Comparison of ENCODE assay signal across 8 cellular contexts in the genomic region with DNA sequence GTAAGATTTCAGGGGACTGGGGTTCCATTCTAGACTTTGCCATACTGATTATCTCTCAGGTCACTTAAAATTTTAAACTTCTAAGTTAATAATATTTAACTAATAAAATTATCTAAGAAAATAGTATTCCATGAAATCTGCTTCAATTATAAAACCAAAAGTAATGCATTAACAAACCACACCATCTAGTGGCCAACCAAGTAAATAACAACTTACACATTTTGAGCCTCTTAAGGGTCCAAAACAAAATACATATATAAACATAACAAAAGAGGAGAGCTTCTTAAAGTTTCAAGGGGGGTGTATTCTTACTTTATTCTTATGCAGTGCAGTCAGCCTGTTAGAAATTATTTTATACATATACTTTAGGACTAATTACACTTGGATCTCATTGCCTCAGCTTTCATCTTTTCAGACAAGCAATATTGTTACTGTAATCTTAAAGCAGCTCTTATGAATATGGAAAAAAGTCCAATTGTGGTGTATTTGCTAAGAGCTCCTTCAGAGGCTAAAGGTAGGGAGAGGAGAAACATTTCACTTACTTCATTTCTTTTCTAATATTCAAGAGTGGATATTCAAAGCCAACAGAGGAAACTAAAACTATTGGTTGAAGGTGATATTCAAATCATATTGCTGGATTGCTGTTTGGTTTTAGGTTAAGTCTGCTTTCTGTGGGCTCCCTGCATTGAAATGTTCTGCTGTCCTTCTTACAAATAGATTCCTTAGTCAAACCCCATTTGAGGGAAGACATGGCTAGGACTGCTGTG.
A peak's percentile ranks its signal among the peaks of the same experiment; 100 is the strongest.
DNase-seq lines count a peak whose midpoint lies in the region; ATAC-seq, FAIRE-seq and TF ChIP-seq lines count a peak whose summit lies in the region.

No MANE protein-coding gene starts in this region.

- no peak overlapping the region for H3K9ac ChIP-seq in endothelial cell of umbilical vein (replicated peaks; ENCODE audit: extremely low read depth, insufficient read depth, low read length)

- dilution Hi-C loops in endothelial cell of umbilical vein (cut with MboI; ENCODE audit: extremely low pct_ligation_motif_present, low sequenced_read_pairs), result no loop called here

- H3K9me3 Mint-ChIP-seq in Calu3 (ENCODE audit: low read depth, unreplicated experiment) (no peaks in the 10 kb centered on the region), osteocyte (ENCODE audit: unreplicated experiment) (no peaks in the 10 kb centered on the region)
- no peaks in the 10 kb centered on the region for H3K9me3 Mint-ChIP-seq in activated CD4-positive, alpha-beta T cell treated with anti-CD3 and anti-CD28 coated beads, Interleukin-2, amount 10 ng/mL, durations not matched to agents 7 days and 5 days

- H3K27me3 Mint-ChIP-seq in Calu3 (ENCODE audit: unreplicated experiment), result no peaks in the 10 kb centered on the region
- no peaks in the 10 kb centered on the region for H3K27me3 Mint-ChIP-seq in osteocyte (ENCODE audit: unreplicated experiment)
- no peaks in the 10 kb centered on the region for H3K27me3 Mint-ChIP-seq in activated CD4-positive, alpha-beta T cell treated with anti-CD3 and anti-CD28 coated beads, Interleukin-2, amount 10 ng/mL, durations not matched to agents 7 days and 5 days

- no peak for FAIRE-seq in endothelial cell of umbilical vein (lab: Jason Lieb, UNC)

- no peak for TF ChIP-seq POLR2A in endothelial cell of umbilical vein (IDR thresholded peaks at IDR 0.05; ENCODE audit: low read depth, low read length)

- H3K4me1 ChIP-seq in Panc1 (ENCODE audit: control insufficient read depth, insufficient read depth, low read length), result peaks cover 7% of the 10 kb centered on the region; the same call in 1 of the 2 replicates
- H3K4me1 ChIP-seq in endothelial cell of umbilical vein (ENCODE audit: control insufficient read depth, extremely low read depth, insufficient read depth, low read length), result peaks cover 4% of the 10 kb centered on the region

- BruUV-seq in Calu3 (replicated peaks; lab: Mats Ljungman, UMichigan), result no TSS peak
- no TSS peak for BruUV-seq in Panc1 (replicated peaks; lab: Mats Ljungman, UMichigan)
- no TSS peak for BruUV-seq in endothelial cell of umbilical vein (replicated peaks; lab: Mats Ljungman, UMichigan)

- H3K9me1 ChIP-seq in endothelial cell of umbilical vein (replicated peaks; ENCODE audit: control insufficient read depth, extremely low read depth, insufficient read depth, low read length), result no peaks in the 10 kb centered on the region

- H3K4me1 Mint-ChIP-seq in Calu3 (ENCODE audit: low read depth, unreplicated experiment), result peaks cover 34% of the 10 kb centered on the region
- peaks cover 7% of the 10 kb centered on the region for H3K4me1 Mint-ChIP-seq in osteocyte (ENCODE audit: unreplicated experiment)
- peaks cover 8% of the 10 kb centered on the region for H3K4me1 Mint-ChIP-seq in activated CD4-positive, alpha-beta T cell treated with anti-CD3 and anti-CD28 coated beads, Interleukin-2, amount 10 ng/mL, durations not matched to agents 7 days and 5 days

- no peak overlapping the region for H3K4me2 ChIP-seq in endothelial cell of umbilical vein (ENCODE audit: insufficient read depth, low read length)

- H3K27me3 ChIP-seq in Panc1 (ENCODE audit: control insufficient read depth, insufficient read depth, low read length) (no peaks in the 10 kb centered on the region), endothelial cell of umbilical vein (ENCODE audit: control insufficient read depth in 2 of 2, insufficient read depth in 2 of 2, low read length in 2 of 2) (no peaks in the 10 kb centered on the region)

- ATAC-seq in GM19035 (IDR thresholded peaks at IDR 0.05; ENCODE audit: unreplicated experiment) (peak; percentile 38), HG03159 (IDR thresholded peaks at IDR 0.05; ENCODE audit: unreplicated experiment) (peak; percentile 38), Panc1 (no peak)

- TF ChIP-seq CTCF in Calu3 (IDR thresholded peaks at IDR 0.05; ENCODE audit: unreplicated experiment) (no peak), Panc1 (IDR thresholded peaks at IDR 0.05) (peak; percentile 70; the same call in 1 of the 2 replicates), endothelial cell of umbilical vein (IDR thresholded peaks at IDR 0.05; ENCODE audit: extremely low read depth in 1 of 2, insufficient read depth in 1 of 2, low read depth in 1 of 2, low read length in 2 of 2) (peak; percentile 26 to 32), osteocyte (IDR thresholded peaks at IDR 0.05) (peak; percentile 68)

- no peak overlapping the region for H3K27ac ChIP-seq in Panc1 (ENCODE audit: low read length)
- no peak overlapping the region for H3K27ac ChIP-seq in endothelial cell of umbilical vein (ENCODE audit: insufficient read depth, low read depth, low read length)

- H3K4me3 Mint-ChIP-seq in Calu3 (ENCODE audit: low read depth, unreplicated experiment) (no peak overlapping the region), osteocyte (ENCODE audit: unreplicated experiment) (no peak overlapping the region)
- no peak overlapping the region for H3K4me3 Mint-ChIP-seq in activated CD4-positive, alpha-beta T cell treated with anti-CD3 and anti-CD28 coated beads, Interleukin-2, amount 10 ng/mL, durations not matched to agents 7 days and 5 days

- H4K20me1 ChIP-seq in endothelial cell of umbilical vein (replicated peaks; ENCODE audit: control insufficient read depth, extremely low read depth, insufficient read depth, low read length), result no peaks in the 10 kb centered on the region

- H3K9me3 ChIP-seq in Panc1 (ENCODE audit: control insufficient read depth, insufficient read depth, low read depth, low read length) (no peaks in the 10 kb centered on the region), endothelial cell of umbilical vein (replicated peaks; ENCODE audit: control insufficient read depth, insufficient read depth, low read length) (no peaks in the 10 kb centered on the region)

- in situ Hi-C loops in Panc1 (cut with HindIII; ENCODE audit: low pct_unique_long_range_greater_than_20kb, low sequenced_read_pairs), result no loop called here

- H2AFZ ChIP-seq in endothelial cell of umbilical vein (ENCODE audit: low read depth, low read length), result no peak overlapping the region

- no peaks in the 10 kb centered on the region for H3K79me2 ChIP-seq in endothelial cell of umbilical vein (ENCODE audit: control insufficient read depth, insufficient read depth, low read length)

- intact Hi-C loops in Calu3 (cut with micrococcal nuclease; ENCODE audit: unreplicated experiment) (loop anchor here (2.0 to 10.0 kb wide), 3 partner anchors 548 to 800 kb away; no protein-coding TSS in a partner anchor), Panc1 (cut with micrococcal nuclease; ENCODE audit: unreplicated experiment) (no loop called here), endothelial cell of umbilical vein (cut with micrococcal nuclease) (loop anchor here (1.0 to 5.0 kb wide), 4 partner anchors 548 to 797 kb away; no protein-coding TSS in a partner anchor)

- peak; percentile 11 for DNase-seq in Calu3
- no peak for DNase-seq in Panc1 (ENCODE audit: low read depth, low spot score)
- DNase-seq in endothelial cell of umbilical vein (ENCODE audit: low read depth, low spot score), result peak; percentile 40
- no peak for DNase-seq in osteocyte (ENCODE audit: extremely low spot score, unreplicated experiment)
- no peak for DNase-seq in MV-4-11 (lab: John Stamatoyannopoulos, UW)
- no peak for DNase-seq in activated CD4-positive, alpha-beta T cell treated with anti-CD3 and anti-CD28 coated beads, Interleukin-2, amount 10 ng/mL, durations not matched to agents 7 days and 5 days

- no peak overlapping the region for H3K4me3 ChIP-seq in Panc1 (ENCODE audit: low read depth in 2 of 2, low read length in 2 of 2)
- no peak overlapping the region for H3K4me3 ChIP-seq in endothelial cell of umbilical vein (replicated peaks in 1 of 3; ENCODE audit: insufficient read depth in 1 of 3, low read depth in 1 of 3, low read length in 3 of 3)

- peak overlapping the region; percentile 94 for H3K27ac Mint-ChIP-seq in Calu3 (ENCODE audit: unreplicated experiment)
- H3K27ac Mint-ChIP-seq in osteocyte (ENCODE audit: unreplicated experiment), result no peak overlapping the region
- H3K27ac Mint-ChIP-seq in activated CD4-positive, alpha-beta T cell treated with anti-CD3 and anti-CD28 coated beads, Interleukin-2, amount 10 ng/mL, durations not matched to agents 7 days and 5 days, result no peak overlapping the region

- POLR2A ChIA-PET in Panc1 (lab: Charles Lee) (no interaction called here), endothelial cell of umbilical vein (lab: Charles Lee) (no interaction called here)
- POLR2A ChIA-PET in activated CD4-positive, alpha-beta T cell treated with anti-CD3 and anti-CD28 coated beads, Interleukin-2, amount 10 ng/mL, durations not matched to agents 7 days and 5 days (lab: Charles Lee), result no interaction called here

- H3K36me3 Mint-ChIP-seq in Calu3 (ENCODE audit: insufficient read depth, unreplicated experiment) (no peaks in the 10 kb centered on the region), osteocyte (ENCODE audit: unreplicated experiment) (peaks cover 10% of the 10 kb centered on the region)
- H3K36me3 Mint-ChIP-seq in activated CD4-positive, alpha-beta T cell treated with anti-CD3 and anti-CD28 coated beads, Interleukin-2, amount 10 ng/mL, durations not matched to agents 7 days and 5 days (ENCODE audit: low read depth), result peaks cover 3% of the 10 kb centered on the region

- CTCF ChIA-PET in Calu3 (lab: Charles Lee), result interaction anchor here (1.1 to 2.0 kb wide), 5 partner anchors 56 to 796 kb away, joined by 3 to 9 read pairs (median 5); no protein-coding TSS in a partner anchor
- CTCF ChIA-PET in Panc1 (lab: Charles Lee), result no interaction called here
- CTCF ChIA-PET in endothelial cell of umbilical vein (lab: Charles Lee), result interaction anchor here (0.6 to 6.6 kb wide), 38 partner anchors 9 to 796 kb away, joined by 3 to 62 read pairs (median 5); a partner anchor contains a TSS
- CTCF ChIA-PET in activated CD4-positive, alpha-beta T cell treated with anti-CD3 and anti-CD28 coated beads, Interleukin-2, amount 10 ng/mL, durations not matched to agents 7 days and 5 days (lab: Charles Lee), result no interaction called here

- H3K36me3 ChIP-seq in Panc1 (ENCODE audit: control insufficient read depth, insufficient read depth, low read length), result peaks cover 2% of the 10 kb centered on the region; the same call in 1 of the 2 replicates
- H3K36me3 ChIP-seq in endothelial cell of umbilical vein (ENCODE audit: control insufficient read depth in 2 of 2, extremely low read depth in 1 of 2, insufficient read depth in 2 of 2, low read length in 2 of 2), result peaks cover 0 to 2% of the 10 kb centered on the region in 2 experiments

TF ChIP-seq in endothelial cell of umbilical vein, 7 proteins besides CTCF, POLR2A, EP300 and RAD21 (continues in another document):
- TF ChIP-seq JUN (IDR thresholded peaks at IDR 0.05; ENCODE audit: borderline replicate concordance, insufficient read depth, insufficient read length, low read depth) (no peak), POLR2AphosphoS5 (IDR thresholded peaks at IDR 0.05; ENCODE audit: insufficient read depth, low read depth, low read length) (no peak), MYC (IDR thresholded peaks at IDR 0.05; ENCODE audit: low read depth, low read length) (no peak)
- TF ChIP-seq, protein P1, sequence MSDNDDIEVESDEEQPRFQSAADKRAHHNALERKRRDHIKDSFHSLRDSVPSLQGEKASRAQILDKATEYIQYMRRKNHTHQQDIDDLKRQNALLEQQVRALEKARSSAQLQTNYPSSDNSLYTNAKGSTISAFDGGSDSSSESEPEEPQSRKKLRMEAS (IDR thresholded peaks at IDR 0.05; ENCODE audit: insufficient read depth, insufficient read length), result no peak

Comparison
In these comparisons a context has a peak if more than half of its experiments do, and no peak if none do; other contexts are left out.
1. DNase-seq: peak in Calu3 (single experiment) and endothelial cell of umbilical vein (single experiment); none in Panc1 (single experiment), osteocyte (single experiment), MV-4-11 (single experiment) and activated CD4-positive, alpha-beta T cell treated with anti-CD3 and anti-CD28 coated beads, Interleukin-2, amount 10 ng/mL, durations not matched to agents 7 days and 5 days (single experiment).
2. CTCF ChIA-PET loops: an anchor here in Calu3 (1.1 to 2.0 kb wide) and endothelial cell of umbilical vein (0.6 to 6.6 kb wide); none called in Panc1 and activated CD4-positive, alpha-beta T cell treated with anti-CD3 and anti-CD28 coated beads, Interleukin-2, amount 10 ng/mL, durations not matched to agents 7 days and 5 days.